ENCODE assay signal across 20 cellular contexts in the genomic region with DNA sequence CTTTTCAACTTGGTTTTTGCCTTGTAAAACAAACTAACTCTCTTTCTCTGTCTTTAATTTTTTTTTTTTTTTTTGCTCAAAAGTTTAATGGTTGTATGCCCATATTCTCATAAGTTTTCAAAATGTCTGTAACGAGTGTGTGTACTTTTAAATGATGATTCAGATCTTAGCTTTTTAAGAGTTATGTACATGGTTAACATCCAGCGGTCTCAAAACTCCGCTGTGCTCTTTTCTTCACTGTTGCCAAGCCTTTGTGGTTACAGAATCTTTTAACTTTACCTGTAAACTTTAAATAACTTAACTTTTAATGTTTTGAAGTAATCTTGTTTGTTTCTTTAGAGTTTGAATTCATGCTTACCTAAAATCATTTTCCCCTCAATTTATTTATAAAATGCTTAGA.
DNase-seq lines count a peak whose midpoint lies in the region; ATAC-seq, FAIRE-seq and TF ChIP-seq lines count a peak whose summit lies in the region.
"Had no signal": no experiment of that assay in that cellular context is flagged by ENCODE, and none has a peak within 500 bp of the region (broad histone marks: within the 10 kb centered on the region; RNA-seq: fewer than 3 reads in every experiment).

No MANE protein-coding gene starts in this region.

- TF ChIP-seq POLR2A in HepG2 (IDR thresholded peaks at IDR 0.05; ENCODE audit: insufficient read depth in 1 of 2, low read depth in 2 of 2, low read length in 2 of 2) (no peak), right lobe of liver (IDR thresholded peaks at IDR 0.05) (no peak), K562 (conservative IDR thresholded peaks at IDR 0.05) (no peak)

- H3K27ac Mint-ChIP-seq in CD4-positive, alpha-beta T cell, result no peak overlapping the region
- H3K27ac Mint-ChIP-seq: B cell; CD8-positive, alpha-beta memory T cell; IgD-negative memory B cell had no signal

- FAIRE-seq in HepG2 (lab: Jason Lieb, UNC) (peak; percentile 12), K562 (lab: Jason Lieb, UNC) (no peak)
- FAIRE-seq: GM12892, GM18507 had no signal

- no peak overlapping the region for H3K4me2 ChIP-seq in HepG2 (ENCODE audit: low read depth, low read length)
- H3K4me2 ChIP-seq in K562 (ENCODE audit: insufficient read depth, low read length), result no peak overlapping the region
- peak overlapping the region; percentile 32 for H3K4me2 ChIP-seq in smooth muscle cell
- H3K4me2 ChIP-seq: BLaER1 treated with 17β-estradiol and CSF1 and Interleukin-3, amounts not matched to agents 10 nM and 100 nM had no signal

- H3K4me1 ChIP-seq in HepG2 (ENCODE audit: insufficient read depth, low read length), result no peaks in the 10 kb centered on the region
- no peaks in the 10 kb centered on the region for H3K4me1 ChIP-seq in right lobe of liver
- peaks cover 37% of the 10 kb centered on the region for H3K4me1 ChIP-seq in SJSA1 (replicated peaks)
- H3K4me1 ChIP-seq in K562 (replicated peaks in 1 of 2; ENCODE audit: control insufficient read depth in 2 of 2, insufficient read depth in 2 of 2, low read length in 2 of 2), result no peaks in the 10 kb centered on the region
- H3K4me1 ChIP-seq in smooth muscle cell (ENCODE audit: low read depth), result peaks cover 6% of the 10 kb centered on the region

- no peaks in the 10 kb centered on the region for H3K4me1 Mint-ChIP-seq in CD4-positive, alpha-beta T cell (ENCODE audit: low read depth)
- H3K4me1 Mint-ChIP-seq: B cell; CD8-positive, alpha-beta memory T cell had no signal

- no peak overlapping the region for H3K4me3 Mint-ChIP-seq in CD4-positive, alpha-beta T cell
- H3K4me3 Mint-ChIP-seq: B cell; CD8-positive, alpha-beta memory T cell; IgD-negative memory B cell had no signal

- H3K27ac ChIP-seq in HepG2 (ENCODE audit: extremely low read length, insufficient read depth, low read length) (no peak overlapping the region), right lobe of liver (no peak overlapping the region), SJSA1 (peak overlapping the region; percentile 77), K562 (ENCODE audit: extremely low read depth, low read depth, low read length) (no peak overlapping the region), smooth muscle cell (ENCODE audit: low read depth) (no peak overlapping the region)
- H3K27ac ChIP-seq in CD4-positive, alpha-beta T cell (ENCODE audit: low read depth, low read length), result no peak overlapping the region
- H3K27ac ChIP-seq: BLaER1 treated with 17β-estradiol and CSF1 and Interleukin-3, amounts not matched to agents 10 nM and 100 nM; GM23248 had no signal

- H3K36me3 ChIP-seq in HepG2 (replicated peaks in 1 of 2; ENCODE audit: control insufficient read depth in 1 of 2, insufficient read depth in 2 of 2, low read length in 2 of 2) (no peaks in the 10 kb centered on the region), right lobe of liver (no peaks in the 10 kb centered on the region), SJSA1 (no peaks in the 10 kb centered on the region), K562 (ENCODE audit: control insufficient read depth, insufficient read depth, low read length) (no peaks in the 10 kb centered on the region), smooth muscle cell (ENCODE audit: low read depth) (no peaks in the 10 kb centered on the region)
- H3K36me3 ChIP-seq: BLaER1 treated with 17β-estradiol and CSF1 and Interleukin-3, amounts not matched to agents 10 nM and 100 nM; HAP-1 had no signal

- no peaks in the 10 kb centered on the region for H3K79me2 ChIP-seq in HepG2 (ENCODE audit: insufficient read depth, low read length)
- H3K79me2 ChIP-seq in K562 (ENCODE audit: control insufficient read depth, insufficient read depth, low read length), result no peaks in the 10 kb centered on the region
- H3K79me2 ChIP-seq in smooth muscle cell (ENCODE audit: low read depth), result no peaks in the 10 kb centered on the region

- TF ChIP-seq EP300 in HepG2 (IDR thresholded peaks at IDR 0.05; ENCODE audit: low read depth in 2 of 2, low read length in 2 of 2), result no peak
- no peak for TF ChIP-seq EP300 in HepG2 (CRISPR knock-in tag; IDR thresholded peaks at IDR 0.05; ENCODE audit: borderline replicate concordance)
- TF ChIP-seq EP300 in K562 (IDR thresholded peaks at IDR 0.05; ENCODE audit: low read length), result no peak

- H3K27me3 Mint-ChIP-seq in CD4-positive, alpha-beta T cell, result peaks cover 11% of the 10 kb centered on the region
- H3K27me3 Mint-ChIP-seq: B cell, IgD-negative memory B cell had no signal

- in situ Hi-C loops in HepG2 (cut with HindIII; ENCODE audit: extremely low pct_ligation_motif_present, low pct_unique_long_range_greater_than_20kb) (no loop called here), K562 (cut with MboI) (no loop called here)

- POLR2A ChIA-PET in HepG2 (lab: Yijun Ruan, JAX) (no interaction called here), K562 (lab: Yijun Ruan, JAX) (no interaction called here)
- POLR2A ChIA-PET in CD4-positive, alpha-beta T cell (lab: Charles Lee), result no interaction called here

- BruUV-seq in HepG2 (replicated peaks; lab: Mats Ljungman, UMichigan) (no TSS peak), K562 (replicated peaks; lab: Mats Ljungman, UMichigan) (no TSS peak)

- intact Hi-C loops in HepG2 (cut with micrococcal nuclease; ENCODE audit: unreplicated experiment) (no loop called here), right lobe of liver (cut with DNase I) (no loop called here), K562 (cut with micrococcal nuclease) (no loop called here)
- intact Hi-C loops in CD4-positive, alpha-beta T cell (cut with DNase I, micrococcal nuclease), result no loop called here

- peaks cover 0 to 9% of the 10 kb centered on the region in 2 experiments; a peak in 1 of 5 replicates for H3K27me3 ChIP-seq in HepG2 (ENCODE audit: control insufficient read depth in 1 of 2, insufficient read depth in 2 of 2, low read length in 2 of 2)
- no peaks in the 10 kb centered on the region for H3K27me3 ChIP-seq in right lobe of liver
- H3K27me3 ChIP-seq in SJSA1 (replicated peaks), result no peaks in the 10 kb centered on the region
- H3K27me3 ChIP-seq in K562 (ENCODE audit: control insufficient read depth in 2 of 2, insufficient read depth in 2 of 2, low read length in 2 of 2), result peaks cover 18 to 20% of the 10 kb centered on the region in 2 experiments; a peak in 4 of 5 replicates
- H3K27me3 ChIP-seq in smooth muscle cell (ENCODE audit: low read depth), result no peaks in the 10 kb centered on the region
- no peaks in the 10 kb centered on the region for H3K27me3 ChIP-seq in CD4-positive, alpha-beta T cell (ENCODE audit: control insufficient read depth, insufficient read depth, low read length)
- H3K27me3 ChIP-seq: BLaER1 treated with 17β-estradiol and CSF1 and Interleukin-3, amounts not matched to agents 10 nM and 100 nM had no signal

- H3K9ac ChIP-seq in HepG2 (ENCODE audit: insufficient read depth, low read depth, low read length), result no peak overlapping the region
- no peak overlapping the region for H3K9ac ChIP-seq in K562 (ENCODE audit: insufficient read depth in 1 of 2, low read depth in 2 of 2, low read length in 2 of 2)
- H3K9ac ChIP-seq in smooth muscle cell (ENCODE audit: low read depth), result no peak overlapping the region
- H3K9ac ChIP-seq: BLaER1 treated with 17β-estradiol and CSF1 and Interleukin-3, amounts not matched to agents 10 nM and 100 nM; GM23248 had no signal

- no peak overlapping the region for H2AFZ ChIP-seq in HepG2 (ENCODE audit: low read length)
- no peak overlapping the region for H2AFZ ChIP-seq in K562 (ENCODE audit: low read depth, low read length)
- H2AFZ ChIP-seq in smooth muscle cell (ENCODE audit: low read depth), result no peak overlapping the region
- H2AFZ ChIP-seq: GM23248 had no signal

- CTCF ChIA-PET in HepG2 (lab: Yijun Ruan, JAX; ENCODE audit: low intra/inter-chr PET ratio, low total read pairs) (no interaction called here), K562 (lab: Yijun Ruan, JAX; ENCODE audit: low intra/inter-chr PET ratio) (no interaction called here)
- CTCF ChIA-PET in CD4-positive, alpha-beta T cell (lab: Charles Lee), result no interaction called here

- WGBS in HepG2 (ENCODE audit: low lambda C conversion rate), result 19% methylated on average over 3 of the region's 3 CpGs
- 84% methylated on average over 3 of the region's 3 CpGs for WGBS in right lobe of liver (ENCODE audit: insufficient coverage, low coverage, low lambda C conversion rate, missing lambda C conversion rate)
- WGBS in K562 (ENCODE audit: insufficient coverage, low coverage, missing lambda C conversion rate), result 13% methylated on average over 3 of the region's 3 CpGs
- 79% methylated on average over 3 of the region's 3 CpGs for WGBS in smooth muscle cell (ENCODE audit: low lambda C conversion rate)

- no peaks in the 10 kb centered on the region for H3K9me1 ChIP-seq in K562 (ENCODE audit: control insufficient read depth, insufficient read depth, low read length)

- ATAC-seq in HepG2, result no peak
- no peak for ATAC-seq in right lobe of liver
- ATAC-seq in K562, result no peak
- ATAC-seq in CD4-positive, alpha-beta T cell (ENCODE audit: poor library complexity), result no peak

- H3F3A ChIP-seq in smooth muscle cell (ENCODE audit: low read depth), result no peaks in the 10 kb centered on the region

- H3K36me3 Mint-ChIP-seq in CD4-positive, alpha-beta T cell (ENCODE audit: low read depth), result no peaks in the 10 kb centered on the region
- H3K36me3 Mint-ChIP-seq: CD8-positive, alpha-beta memory T cell; IgD-negative memory B cell had no signal

- H3K9me3 ChIP-seq in HepG2 (ENCODE audit: low read length) (no peaks in the 10 kb centered on the region), right lobe of liver (no peaks in the 10 kb centered on the region), SJSA1 (replicated peaks) (no peaks in the 10 kb centered on the region), K562 (replicated peaks; ENCODE audit: control insufficient read depth, insufficient read depth, low read depth, low read length) (no peaks in the 10 kb centered on the region), smooth muscle cell (replicated peaks; ENCODE audit: low read depth) (no peaks in the 10 kb centered on the region)
- H3K9me3 ChIP-seq in CD4-positive, alpha-beta T cell (ENCODE audit: control insufficient read depth, low read length), result no peaks in the 10 kb centered on the region
- H3K9me3 ChIP-seq: BLaER1 treated with 17β-estradiol and CSF1 and Interleukin-3, amounts not matched to agents 10 nM and 100 nM; HAP-1 had no signal

- no peak for TF ChIP-seq CTCF in HepG2 (CRISPR knock-in tag; IDR thresholded peaks at IDR 0.05)
- no peak for TF ChIP-seq CTCF in right lobe of liver (IDR thresholded peaks at IDR 0.05)
- no peak for TF ChIP-seq CTCF in K562 (IDR thresholded peaks at IDR 0.05 in 2 of 3, conservative IDR thresholded peaks at IDR 0.05 in 1 of 3; ENCODE audit: insufficient read depth in 2 of 3, low read depth in 1 of 3, low read length in 3 of 3)
- TF ChIP-seq CTCF in smooth muscle cell (IDR thresholded peaks at IDR 0.05; ENCODE audit: borderline replicate concordance, insufficient read depth, poor library complexity, severe bottlenecking), result no peak
- no peak for TF ChIP-seq CTCF in CD4-positive, alpha-beta T cell (IDR thresholded peaks at IDR 0.05)

- no peak for TF ChIP-seq RAD21 in HepG2 (CRISPR knock-in tag; IDR thresholded peaks at IDR 0.05)
- no peak for TF ChIP-seq RAD21 in K562 (CRISPR knock-in tag; conservative IDR thresholded peaks at IDR 0.05 in 1 of 2, IDR thresholded peaks at IDR 0.05 in 1 of 2)

- no peaks in the 10 kb centered on the region for H4K20me1 ChIP-seq in HepG2 (ENCODE audit: insufficient read depth, low read length)
- no peaks in the 10 kb centered on the region for H4K20me1 ChIP-seq in K562 (replicated peaks; ENCODE audit: control insufficient read depth, insufficient read depth, low read length)
- no peaks in the 10 kb centered on the region for H4K20me1 ChIP-seq in smooth muscle cell (ENCODE audit: low read depth)
- H4K20me1 ChIP-seq: BLaER1 treated with 17β-estradiol and CSF1 and Interleukin-3, amounts not matched to agents 10 nM and 100 nM had no signal

- H3K4me3 ChIP-seq in HepG2 (replicated peaks in 1 of 3; ENCODE audit: insufficient read depth in 1 of 3, low read depth in 2 of 3, low read length in 3 of 3) (no peak overlapping the region), right lobe of liver (no peak overlapping the region), SJSA1 (no peak overlapping the region), K562 (no peak overlapping the region), smooth muscle cell (no peak overlapping the region)
- H3K4me3 ChIP-seq: BLaER1 treated with 17β-estradiol and CSF1 and Interleukin-3, amounts not matched to agents 10 nM and 100 nM; GM23248; HAP-1 had no signal

- no peak for DNase-seq in HepG2 (ENCODE audit: low spot score)
- DNase-seq in right lobe of liver, result no peak
- DNase-seq in SJSA1 (ENCODE audit: low read depth in 1 of 2, low spot score in 2 of 2), result peak in 1 of 2 experiments; percentile 32
- DNase-seq in K562 (ENCODE audit: extremely low read depth in 1 of 4, low spot score in 3 of 4), result no peak
- no peak for DNase-seq in smooth muscle cell (lab: John Stamatoyannopoulos, UW; ENCODE audit: unreplicated experiment)
- DNase-seq in HUDEP-2 (lab: John Stamatoyannopoulos, UW; ENCODE audit: unreplicated experiment in 76 of 76), result no peak
- DNase-seq in CD4-positive, alpha-beta T cell, result no peak
- DNase-seq in NCI-H2227 treated with DMSO at 0.1 percent for 48 hours (lab: John Stamatoyannopoulos, UW), result no peak
- DNase-seq: CD8-positive, alpha-beta memory T cell; COR-L47; DMS153; DMS79; GDM1; GM23248 had no signal

- no peaks in the 10 kb centered on the region for H3K9me3 Mint-ChIP-seq in CD4-positive, alpha-beta T cell
